Comparison of ENCODE assay signal across 25 cellular contexts in the genomic region with DNA sequence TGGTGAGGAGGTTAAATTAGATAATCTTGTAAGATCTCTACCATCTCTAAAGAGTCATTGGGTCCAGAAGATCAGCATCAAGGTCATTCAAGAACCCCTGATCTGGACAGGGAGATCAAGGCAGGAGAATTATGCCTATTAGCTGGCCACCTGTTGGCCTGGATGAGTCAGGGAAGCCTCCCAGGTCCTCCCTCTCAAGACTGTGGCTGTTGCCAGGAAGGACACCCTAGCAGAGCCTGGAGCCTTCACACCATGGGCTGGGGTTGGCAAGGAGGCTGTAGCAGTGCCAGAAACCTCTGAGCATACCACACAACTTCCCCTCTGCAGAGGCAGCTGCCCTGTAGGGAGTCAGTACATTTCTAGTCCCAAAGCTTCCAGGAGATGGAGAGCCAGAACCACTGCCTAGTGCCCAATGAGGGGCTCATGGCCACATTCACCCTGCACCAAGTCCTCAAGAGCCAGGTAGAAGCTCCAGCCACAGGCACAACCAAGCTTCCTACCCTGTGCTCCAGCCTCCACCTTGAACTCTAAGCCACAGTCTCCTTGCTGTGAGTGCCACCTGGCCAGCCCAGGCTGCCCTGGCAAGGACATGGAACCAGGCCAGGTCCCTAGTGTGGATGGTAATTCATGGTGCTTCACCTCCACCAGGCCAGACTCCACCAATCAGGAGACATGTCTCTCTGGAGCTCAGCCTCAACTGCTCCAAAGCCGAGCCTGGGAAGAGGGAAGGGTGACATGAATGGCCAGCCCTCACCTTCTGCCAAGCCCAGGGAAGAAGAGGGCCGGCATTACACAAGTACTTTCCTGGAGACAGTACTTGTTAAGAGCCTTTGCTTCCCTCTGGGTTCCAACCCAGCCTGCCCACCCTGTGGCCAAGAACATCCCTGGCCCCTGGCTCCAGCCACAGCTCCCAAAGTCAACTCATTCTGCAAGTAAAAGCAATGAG.
DNase-seq lines count a peak whose midpoint lies in the region; ATAC-seq and TF ChIP-seq lines count a peak whose summit lies in the region.
"Had no signal": no experiment of that assay in that cellular context is flagged by ENCODE, and none has a peak within 500 bp of the region (broad histone marks: within the 10 kb centered on the region; RNA-seq: fewer than 3 reads in every experiment).

No MANE protein-coding gene starts in this region.

- H3K79me2 ChIP-seq in H9 (ENCODE audit: insufficient read depth, low read length), result no peaks in the 10 kb centered on the region

- H3K23me2 ChIP-seq in H9 (ENCODE audit: insufficient read length, low read depth, low read length, poor library complexity, severe bottlenecking), result no peaks in the 10 kb centered on the region

- no peaks in the 10 kb centered on the region for H3K9me3 Mint-ChIP-seq in H9
- H3K9me3 Mint-ChIP-seq: CD8-positive, alpha-beta memory T cell had no signal

- H4K20me1 ChIP-seq in H9 (ENCODE audit: control insufficient read depth, insufficient read depth, insufficient read length), result no peaks in the 10 kb centered on the region

- no peak overlapping the region for H2BK5ac ChIP-seq in H9 (ENCODE audit: insufficient read length, low read length)

- no peak overlapping the region for H2AK5ac ChIP-seq in H9 (ENCODE audit: insufficient read length, low read length)

- H3K4me1 ChIP-seq in H9 (ENCODE audit: insufficient read depth, low read length), result no peaks in the 10 kb centered on the region; the same call in 1 of the 2 replicates
- H3K4me1 ChIP-seq: Peyer's patch had no signal

- H3K27ac Mint-ChIP-seq in H9, result no peak overlapping the region
- H3K27ac Mint-ChIP-seq: CD8-positive, alpha-beta memory T cell had no signal

- H2BK20ac ChIP-seq in H9 (ENCODE audit: low read depth, low read length, poor library complexity, severe bottlenecking), result no peak overlapping the region

- H3K9me3 ChIP-seq in H9 (ENCODE audit: control insufficient read depth, low read depth, low read length), result no peaks in the 10 kb centered on the region
- H3K9me3 ChIP-seq: Peyer's patch had no signal

- no peak overlapping the region for H4K8ac ChIP-seq in H9 (replicated peaks; ENCODE audit: insufficient read length, low read depth, low read length)

- H2BK15ac ChIP-seq in H9 (ENCODE audit: low read depth, low read length), result no peak overlapping the region

- no peak overlapping the region for H4K5ac ChIP-seq in H9 (ENCODE audit: insufficient read length, low read depth, low read length)

- H4K91ac ChIP-seq in H9 (ENCODE audit: insufficient read length, low read depth, low read length), result no peak overlapping the region

- peak; percentile 28 for ATAC-seq in left lobe of liver
- ATAC-seq: SK-N-SH treated with all-trans-retinoic acid at 6 μM for 48 hours had no signal

- H3K79me1 ChIP-seq in H9 (ENCODE audit: insufficient read depth, low read depth, low read length, poor library complexity, severe bottlenecking), result no peaks in the 10 kb centered on the region

- no peak overlapping the region for H3K4me2 ChIP-seq in H9 (ENCODE audit: insufficient read depth, insufficient read length, low read length)

- H3T11ph ChIP-seq in H9 (ENCODE audit: low read length), result no peak overlapping the region

- no peaks in the 10 kb centered on the region for H3K27me3 ChIP-seq in H9 (ENCODE audit: insufficient read depth, low read length)
- H3K27me3 ChIP-seq: Peyer's patch had no signal

- no CpG with 5 or more reads among the region's 2 CpGs for WGBS in H9 (ENCODE audit: extremely low coverage, insufficient read length, low lambda C conversion rate)

- no peak overlapping the region for H3K23ac ChIP-seq in H9 (ENCODE audit: insufficient read length, low read depth, low read length)

- H2BK120ac ChIP-seq in H9 (ENCODE audit: low read depth, low read length, poor library complexity, severe bottlenecking), result no peak overlapping the region

- DNase-seq in NCI-H2029 treated with DMSO at 0.1 percent for 48 hours (lab: John Stamatoyannopoulos, UW), result peak; percentile 9
- DNase-seq in NCI-H2029 (lab: John Stamatoyannopoulos, UW), result no peak
- peak; percentile 20 for DNase-seq in H9
- peak; percentile 6 for DNase-seq in cerebellar cortex (ENCODE audit: low spot score)
- DNase-seq in left lobe of liver (ENCODE audit: low spot score), result no peak
- no peak for DNase-seq in NCI-H1694 treated with DMSO at 0.1 percent for 48 hours (lab: John Stamatoyannopoulos, UW)
- no peak for DNase-seq in DMS153 treated with DMSO at 0.1 percent for 48 hours (lab: John Stamatoyannopoulos, UW; ENCODE audit: unreplicated experiment)
- DNase-seq in CD1c-positive myeloid dendritic cell (ENCODE audit: extremely low spot score), result no peak
- DNase-seq: ACHN; C1 segment of cervical spinal cord; Calu3; CD8-positive, alpha-beta memory T cell; DMS53; GF-D8; Kasumi-1; NCI-H1048; NCI-H1417 treated with DMSO at 0.1 percent for 48 hours; NCI-H1930; NCI-H2171; NCI-H345; NCI-H524; NCI-H774; Peyer's patch had no signal

- no peak overlapping the region for H3K27ac ChIP-seq in H9 (ENCODE audit: insufficient read length, low read depth, low read length)
- H3K27ac ChIP-seq: 22Rv1, Peyer's patch had no signal

- H3K56ac ChIP-seq in H9 (ENCODE audit: insufficient read length, low read depth, low read length), result no peak overlapping the region

- TF ChIP-seq CTCF in H9 (conservative IDR thresholded peaks at IDR 0.05), result no peak

- no peak overlapping the region for H2AFZ ChIP-seq in H9 (ENCODE audit: low read length)

- H2BK12ac ChIP-seq in H9 (ENCODE audit: insufficient read length, low read depth, low read length), result no peak overlapping the region

- peaks cover 13 to 32% of the 10 kb centered on the region in 2 experiments for H3K4me1 Mint-ChIP-seq in H9

- H3K4me3 Mint-ChIP-seq in H9, result no peak overlapping the region
- H3K4me3 Mint-ChIP-seq: CD8-positive, alpha-beta memory T cell had no signal

- H3K4ac ChIP-seq in H9 (ENCODE audit: low read depth, low read length), result no peak overlapping the region

- peaks cover 17% of the 10 kb centered on the region for H3K27me3 Mint-ChIP-seq in H9 (ENCODE audit: low read depth)

- no peak overlapping the region for H3K18ac ChIP-seq in H9 (ENCODE audit: insufficient read length, low read depth, low read length)

- no peaks in the 10 kb centered on the region for H3K36me3 Mint-ChIP-seq in H9 (ENCODE audit: insufficient read depth in 1 of 3, low read depth in 3 of 3)
- H3K36me3 Mint-ChIP-seq: CD8-positive, alpha-beta memory T cell had no signal

- no peak overlapping the region for H3K9ac ChIP-seq in H9 (ENCODE audit: extremely low read depth, insufficient read length, low read length)

- H3K14ac ChIP-seq in H9 (ENCODE audit: insufficient read depth, low read length), result no peak overlapping the region; the same call in 1 of the 2 replicates

Comparison
In these comparisons a context has a peak if more than half of its experiments do, and no peak if none do; other contexts are left out.
1. DNase-seq: peak in NCI-H2029 treated with DMSO at 0.1 percent for 48 hours (single experiment), H9 (single experiment) and cerebellar cortex (single experiment); none in NCI-H2029 (single experiment), left lobe of liver (single experiment), NCI-H1694 treated with DMSO at 0.1 percent for 48 hours (single experiment), DMS153 treated with DMSO at 0.1 percent for 48 hours (single experiment) and CD1c-positive myeloid dendritic cell (single experiment).